ENCODE assay signal across 8 cellular contexts in genomic region chr11:94128171-94128745, GRCh38. TPM values are rescaled to one million over a fixed set of nuclear protein-coding genes. Genes with fewer than 3 reads are reported as not detected.
DNase-seq lines count a peak whose midpoint lies in the region; ATAC-seq and TF ChIP-seq lines count a peak whose summit lies in the region.

No MANE protein-coding gene starts in this region.

- peak overlapping the region; percentile 91 for H2AFZ ChIP-seq in neuronal stem cell (ENCODE audit: low read length)

- TF ChIP-seq CTCF in fibroblast of mammary gland (conservative IDR thresholded peaks at IDR 0.05; ENCODE audit: control insufficient read depth, insufficient read depth, low read depth, low read length), result no peak

- H2BK5ac ChIP-seq in neuronal stem cell (ENCODE audit: low read length), result peak overlapping the region; percentile 91

- peaks cover 9% of the 10 kb centered on the region for H3K79me1 ChIP-seq in neuronal stem cell (ENCODE audit: low read depth, low read length)

- no peaks in the 10 kb centered on the region for H3K9me3 ChIP-seq in neuronal stem cell (replicated peaks in 1 of 2; ENCODE audit: control insufficient read depth in 2 of 2, insufficient read depth in 1 of 2, low read depth in 1 of 2, low read length in 2 of 2)

- H3K4ac ChIP-seq in neuronal stem cell (ENCODE audit: low read length), result no peak overlapping the region

- H3K4me3 ChIP-seq in fibroblast of mammary gland (ENCODE audit: control insufficient read depth, low read depth, low read length) (peak overlapping the region; percentile 85), neuronal stem cell (ENCODE audit: low read length in 2 of 2) (peak overlapping the region; percentile 88 to 93)

- H3K14ac ChIP-seq in neuronal stem cell (ENCODE audit: low read length), result no peak overlapping the region

- H2BK12ac ChIP-seq in neuronal stem cell (ENCODE audit: low read length), result no peak overlapping the region

- H3K27me3 ChIP-seq in neuronal stem cell (ENCODE audit: control insufficient read depth in 3 of 3, insufficient read depth in 3 of 3, low read depth in 1 of 3, low read length in 3 of 3), result no peaks in the 10 kb centered on the region

- H4K8ac ChIP-seq in neuronal stem cell (ENCODE audit: low read depth, low read length), result no peak overlapping the region

- H2AK5ac ChIP-seq in neuronal stem cell (ENCODE audit: low read depth, low read length), result no peak overlapping the region

- no CpG with 5 or more reads among the region's 24 CpGs for WGBS in neuronal stem cell (ENCODE audit: extremely low coverage in 2 of 2, insufficient read length in 2 of 2, insufficient replicate concordance in 1 of 2), 2 donors

- H4K91ac ChIP-seq in neuronal stem cell (ENCODE audit: low read depth, low read length, poor library complexity), result peak overlapping the region; percentile 6

- no peak overlapping the region for H2BK15ac ChIP-seq in neuronal stem cell (ENCODE audit: low read length)

- peak; percentile 71 for DNase-seq in DMS53 treated with DMSO at 0.1 percent for 48 hours (lab: John Stamatoyannopoulos, UW; ENCODE audit: unreplicated experiment)
- no peak for DNase-seq in fibroblast of mammary gland (ENCODE audit: low read depth)
- no peak for DNase-seq in neuronal stem cell (ENCODE audit: low spot score)
- no peak for DNase-seq in H4 (ENCODE audit: low spot score)
- DNase-seq in central memory CD4-positive, alpha-beta T cell, result no peak

- peak; percentile 22 for ATAC-seq in GM19455 (IDR thresholded peaks at IDR 0.05; ENCODE audit: unreplicated experiment)
- peak; percentile 17 for ATAC-seq in HG03521 (IDR thresholded peaks at IDR 0.05; ENCODE audit: unreplicated experiment)
- ATAC-seq in SK-N-SH treated with all-trans-retinoic acid at 6 μM for 48 hours, result peak; percentile 41

- H3K23ac ChIP-seq in neuronal stem cell (ENCODE audit: low read depth, low read length, poor library complexity), result peak overlapping the region; percentile 96

- peak overlapping the region; percentile 87 for H3K9ac ChIP-seq in neuronal stem cell (ENCODE audit: low read depth, low read length, poor library complexity)

- peaks cover 11 to 14% of the 10 kb centered on the region in 2 donors for H3K4me1 ChIP-seq in neuronal stem cell (ENCODE audit: control insufficient read depth in 2 of 2, insufficient read depth in 1 of 2, low read depth in 1 of 2, low read length in 2 of 2)

- H3K36me3 ChIP-seq in neuronal stem cell (replicated peaks in 1 of 2; ENCODE audit: control insufficient read depth in 2 of 2, insufficient read depth in 2 of 2, low read length in 2 of 2), result peaks cover 0 to 4% of the 10 kb centered on the region in 2 donors

- H3K27ac ChIP-seq in neuronal stem cell (replicated peaks; ENCODE audit: low read length), result peak overlapping the region; percentile 62

- H2BK120ac ChIP-seq in neuronal stem cell (ENCODE audit: low read depth, low read length), result peak overlapping the region; percentile 10

- H3K4me2 ChIP-seq in neuronal stem cell (ENCODE audit: insufficient read depth, low read length, poor library complexity, severe bottlenecking), result peak overlapping the region; percentile 56

- peak overlapping the region; percentile 94 for H3K18ac ChIP-seq in neuronal stem cell (ENCODE audit: low read length)

TF ChIP-seq in SK-N-SH treated with all-trans-retinoic acid at 6 μM for 48 hours, 23 proteins besides CTCF, POLR2A, EP300 and RAD21:
- no peak for TF ChIP-seq CSDC2 (CRISPR knock-in tag; IDR thresholded peaks at IDR 0.05)
- TF ChIP-seq, protein P1, sequence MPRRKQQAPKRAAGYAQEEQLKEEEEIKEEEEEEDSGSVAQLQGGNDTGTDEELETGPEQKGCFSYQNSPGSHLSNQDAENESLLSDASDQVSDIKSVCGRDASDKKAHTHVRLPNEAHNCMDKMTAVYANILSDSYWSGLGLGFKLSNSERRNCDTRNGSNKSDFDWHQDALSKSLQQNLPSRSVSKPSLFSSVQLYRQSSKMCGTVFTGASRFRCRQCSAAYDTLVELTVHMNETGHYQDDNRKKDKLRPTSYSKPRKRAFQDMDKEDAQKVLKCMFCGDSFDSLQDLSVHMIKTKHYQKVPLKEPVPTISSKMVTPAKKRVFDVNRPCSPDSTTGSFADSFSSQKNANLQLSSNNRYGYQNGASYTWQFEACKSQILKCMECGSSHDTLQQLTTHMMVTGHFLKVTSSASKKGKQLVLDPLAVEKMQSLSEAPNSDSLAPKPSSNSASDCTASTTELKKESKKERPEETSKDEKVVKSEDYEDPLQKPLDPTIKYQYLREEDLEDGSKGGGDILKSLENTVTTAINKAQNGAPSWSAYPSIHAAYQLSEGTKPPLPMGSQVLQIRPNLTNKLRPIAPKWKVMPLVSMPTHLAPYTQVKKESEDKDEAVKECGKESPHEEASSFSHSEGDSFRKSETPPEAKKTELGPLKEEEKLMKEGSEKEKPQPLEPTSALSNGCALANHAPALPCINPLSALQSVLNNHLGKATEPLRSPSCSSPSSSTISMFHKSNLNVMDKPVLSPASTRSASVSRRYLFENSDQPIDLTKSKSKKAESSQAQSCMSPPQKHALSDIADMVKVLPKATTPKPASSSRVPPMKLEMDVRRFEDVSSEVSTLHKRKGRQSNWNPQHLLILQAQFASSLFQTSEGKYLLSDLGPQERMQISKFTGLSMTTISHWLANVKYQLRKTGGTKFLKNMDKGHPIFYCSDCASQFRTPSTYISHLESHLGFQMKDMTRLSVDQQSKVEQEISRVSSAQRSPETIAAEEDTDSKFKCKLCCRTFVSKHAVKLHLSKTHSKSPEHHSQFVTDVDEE (CRISPR knock-in tag; IDR thresholded peaks at IDR 0.05), result 0 out of 2 replicates have a peak, but pooled peaks have one; percentile 9

RNA-seq across cellular contexts. Expression of gene PANX1, which starts 0.4 kb away (rescaled TPM):
- 14.5 TPM for polyA plus RNA-seq in neuronal stem cell (2013, experiment 1 of 2)
- polyA plus RNA-seq in neuronal stem cell (2013, experiment 2 of 2), result 14.8 TPM
- 40.9 and 41.5 TPM in 2 replicates for total RNA-seq in H4 (2014; rRNA removed; shearing (Covaris generic))
